In the genomic region with DNA sequence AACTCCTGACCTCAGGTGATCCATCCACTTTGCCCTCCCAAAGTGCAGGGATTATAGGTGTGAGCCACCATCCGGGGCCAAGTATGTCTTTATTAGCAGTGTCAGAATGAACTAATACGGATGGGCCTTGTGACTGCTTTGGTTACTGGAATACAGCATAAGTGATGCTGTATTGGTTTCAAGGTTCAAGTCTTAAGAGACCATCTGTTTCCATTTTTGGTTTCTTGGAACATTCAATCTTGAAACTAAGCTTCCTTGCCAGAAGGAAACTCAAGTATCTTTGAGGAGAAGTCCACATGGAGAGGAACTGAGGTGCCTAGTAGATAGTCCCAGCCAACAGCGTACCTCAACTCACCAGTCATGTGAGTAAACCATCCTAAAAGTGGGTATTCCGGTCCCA, we compare ENCODE assay signal across 36 cellular contexts.
"Had no signal": no experiment of that assay in that cellular context is flagged by ENCODE, and none has a peak within 500 bp of the region (broad histone marks: within the 10 kb centered on the region; RNA-seq: fewer than 3 reads in every experiment).

No MANE protein-coding gene starts in this region.

- H3K4me3 Mint-ChIP-seq: activated B cell treated with CpG ODN at 0.5 μM for 24 hours; activated CD4-positive, alpha-beta memory T cell treated with anti-CD3 and anti-CD28 coated beads for 36 hours; activated CD4-positive, alpha-beta T cell treated with anti-CD3 and anti-CD28 coated beads, Interleukin-2, amount 10 ng/mL, durations not matched to agents 24 days and 14 days; activated CD8-positive, alpha-beta T cell treated with anti-CD3 and anti-CD28 coated beads for 36 hours; activated naive CD4-positive, alpha-beta T cell treated with anti-CD3 and anti-CD28 coated beads for 36 hours; activated naive CD8-positive, alpha-beta T cell treated with anti-CD3 and anti-CD28 coated beads for 36 hours; activated T-cell treated with anti-CD3 and anti-CD28 coated beads, Interleukin-2, amount 50 U/mL, for 4 hours; activated T-cell treated with anti-CD3 and anti-CD28 coated beads, Interleukin-2, amount 50 U/mL, for 72 hours; activated T-helper 1 cell treated with anti-CD3 and anti-CD28 coated beads, Interleukin-12 subunit alpha, Interleukin-12 subunit beta, Interleukin-2, Interleukin-4 antibody, amounts not matched to agents 30 ng/mL and 10 ng/mL and 1 ng/mL, durations not matched to agents 14 hours and 24 hours and 36 hours; activated T-helper 17 cell treated with anti-CD3 and anti-CD28 coated beads, Interleukin-2, amount 50 U/mL, for 72 hours; T-helper 1 cell treated with Interleukin-12 subunit alpha and Interleukin-12 subunit beta and Interleukin-4 antibody, amounts not matched to agents 30 μg/mL and 1 μg/mL, for 36 hours; T-helper 2 cell treated with Interferon-gamma antibody and Interleukin-4, amounts not matched to agents 5 μg/mL and 100 μg/mL, for 36 hours had no signal

- H3K9me3 Mint-ChIP-seq: activated CD4-positive, alpha-beta memory T cell treated with anti-CD3 and anti-CD28 coated beads for 36 hours; activated CD4-positive, alpha-beta T cell treated with anti-CD3 and anti-CD28 coated beads, Interleukin-2, amount 10 ng/mL, durations not matched to agents 24 days and 14 days; activated CD8-positive, alpha-beta T cell treated with anti-CD3 and anti-CD28 coated beads for 36 hours; activated naive CD4-positive, alpha-beta T cell treated with anti-CD3 and anti-CD28 coated beads, Interleukin-2, amount 50 U/mL, for 72 hours; activated naive CD8-positive, alpha-beta T cell treated with anti-CD3 and anti-CD28 coated beads for 36 hours; activated T-cell treated with anti-CD3 and anti-CD28 coated beads, Interleukin-2, amount 50 U/mL, for 4 hours; activated T-cell treated with anti-CD3 and anti-CD28 coated beads, Interleukin-2, amount 50 U/mL, for 72 hours; activated T-helper 1 cell treated with anti-CD3 and anti-CD28 coated beads, Interleukin-12 subunit alpha, Interleukin-12 subunit beta, Interleukin-2, Interleukin-4 antibody, amounts not matched to agents 30 ng/mL and 10 ng/mL and 1 ng/mL, durations not matched to agents 14 hours and 24 hours and 36 hours; activated T-helper 17 cell treated with anti-CD3 and anti-CD28 coated beads, Interleukin-2, amount 50 U/mL, for 72 hours; T-helper 1 cell treated with Interleukin-12 subunit alpha and Interleukin-12 subunit beta and Interleukin-4 antibody, amounts not matched to agents 30 μg/mL and 1 μg/mL, for 36 hours; T-helper 2 cell treated with Interferon-gamma antibody and Interleukin-4, amounts not matched to agents 5 μg/mL and 100 μg/mL, for 36 hours had no signal

- H3K4me1 ChIP-seq: adrenal gland, body of pancreas, breast epithelium had no signal

- H3K27ac ChIP-seq: adrenal gland, body of pancreas, brain microvascular endothelial cell, breast epithelium, VCaP had no signal

- H3K36me3 Mint-ChIP-seq: activated CD4-positive, alpha-beta memory T cell treated with anti-CD3 and anti-CD28 coated beads for 36 hours; activated naive CD4-positive, alpha-beta T cell treated with anti-CD3 and anti-CD28 coated beads, Interleukin-2, amount 50 U/mL, for 72 hours; activated naive CD8-positive, alpha-beta T cell treated with anti-CD3 and anti-CD28 coated beads for 36 hours had no signal

- H3K4me3 ChIP-seq: adrenal gland, body of pancreas, breast epithelium had no signal

- H3K36me3 ChIP-seq: adrenal gland, brain microvascular endothelial cell, breast epithelium had no signal

- H3K27me3 ChIP-seq: body of pancreas, brain microvascular endothelial cell, breast epithelium had no signal

- DNase-seq: activated B cell treated with CpG ODN at 0.5 μM for 24 hours; activated CD4-positive, alpha-beta memory T cell treated with anti-CD3 and anti-CD28 coated beads for 36 hours; activated CD4-positive, alpha-beta T cell treated with anti-CD3 and anti-CD28 coated beads for 4 hours; activated CD4-positive, alpha-beta T cell treated with anti-CD3 and anti-CD28 coated beads, Interleukin-2, amount 10 ng/mL, durations not matched to agents 24 days and 14 days; activated CD4-positive, alpha-beta T cell treated with anti-CD3 and anti-CD28 coated beads, Interleukin-2, amount 50 U/mL, for 1 hour; activated CD4-positive, alpha-beta T cell treated with anti-CD3 and anti-CD28 coated beads, Interleukin-2, amount 50 U/mL, for 4 hours; activated CD4-positive, CD25-positive, alpha-beta regulatory T cell treated with anti-CD3 and anti-CD28 coated beads, Interleukin-2, amount 50 U/mL, for 72 hours; activated CD8-positive, alpha-beta memory T cell treated with anti-CD3 and anti-CD28 coated beads, Interleukin-2, amount 50 U/mL, for 4 hours; activated CD8-positive, alpha-beta T cell treated with anti-CD3 and anti-CD28 coated beads for 36 hours; activated effector memory CD4-positive, alpha-beta T cell treated with anti-CD3 and anti-CD28 coated beads, Interleukin-2, amount 50 U/mL, for 16 hours; activated gamma-delta T cell treated with Interleukin-2 at 50 U/mL for 16 hours; activated naive CD4-positive, alpha-beta T cell; activated naive CD4-positive, alpha-beta T cell treated with anti-CD3 and anti-CD28 coated beads for 36 hours; activated naive CD4-positive, alpha-beta T cell treated with anti-CD3 and anti-CD28 coated beads, Interleukin-2, amount 50 U/mL, for 16 hours; activated naive CD8-positive, alpha-beta T cell treated with anti-CD3 and anti-CD28 coated beads for 36 hours; activated T-cell treated with anti-CD3 and anti-CD28 coated beads for 4 hours; activated T-cell treated with anti-CD3 and anti-CD28 coated beads, Interleukin-2, amount 50 U/mL, for 1 hour; activated T-cell treated with anti-CD3 and anti-CD28 coated beads, Interleukin-2, amount 50 U/mL, for 4 hours; activated T-cell treated with anti-CD3 and anti-CD28 coated beads, Interleukin-2, amount 50 U/mL, for 72 hours; adrenal gland; amniotic stem cell; aorta; body of pancreas; brain microvascular endothelial cell; central memory CD4-positive, alpha-beta T cell; SW 1271; T-helper 1 cell; T-helper 2 cell; T-helper 9 cell had no signal

- ATAC-seq: activated CD8-positive, alpha-beta T cell treated with anti-CD3 and anti-CD28 coated beads for 36 hours; activated naive CD4-positive, alpha-beta T cell treated with anti-CD3 and anti-CD28 coated beads, Interleukin-2, amount 50 U/mL, for 72 hours; activated T-cell treated with anti-CD3 and anti-CD28 coated beads, Interleukin-2, amount 50 U/mL, for 4 hours; activated T-cell treated with anti-CD3 and anti-CD28 coated beads, Interleukin-2, amount 50 U/mL, for 72 hours; activated T-helper 17 cell treated with anti-CD3 and anti-CD28 coated beads, Interleukin-2, amount 50 U/mL, for 72 hours; body of pancreas had no signal

- H3K27me3 Mint-ChIP-seq: activated naive CD8-positive, alpha-beta T cell treated with anti-CD3 and anti-CD28 coated beads for 36 hours had no signal

- H3K4me1 Mint-ChIP-seq: activated CD4-positive, alpha-beta T cell treated with anti-CD3 and anti-CD28 coated beads, Interleukin-2, amount 10 ng/mL, durations not matched to agents 24 days and 14 days; activated naive CD8-positive, alpha-beta T cell treated with anti-CD3 and anti-CD28 coated beads for 36 hours; activated T-helper 17 cell treated with anti-CD3 and anti-CD28 coated beads, Interleukin-2, amount 50 U/mL, for 72 hours had no signal

- H3K27ac Mint-ChIP-seq: activated B cell treated with CpG ODN at 0.5 μM for 24 hours; activated CD4-positive, alpha-beta memory T cell treated with anti-CD3 and anti-CD28 coated beads for 36 hours; activated CD4-positive, alpha-beta T cell treated with anti-CD3 and anti-CD28 coated beads, Interleukin-2, amount 10 ng/mL, durations not matched to agents 24 days and 14 days; activated CD8-positive, alpha-beta T cell treated with anti-CD3 and anti-CD28 coated beads for 36 hours; activated naive CD4-positive, alpha-beta T cell treated with anti-CD3 and anti-CD28 coated beads for 36 hours; activated naive CD4-positive, alpha-beta T cell treated with anti-CD3 and anti-CD28 coated beads, Interleukin-2, amount 50 U/mL, for 72 hours; activated naive CD8-positive, alpha-beta T cell treated with anti-CD3 and anti-CD28 coated beads for 36 hours; activated T-cell treated with anti-CD3 and anti-CD28 coated beads, Interleukin-2, amount 50 U/mL, for 72 hours; activated T-helper 1 cell treated with anti-CD3 and anti-CD28 coated beads, Interleukin-12 subunit alpha, Interleukin-12 subunit beta, Interleukin-2, Interleukin-4 antibody, amounts not matched to agents 30 ng/mL and 10 ng/mL and 1 ng/mL, durations not matched to agents 14 hours and 24 hours and 36 hours; activated T-helper 17 cell treated with anti-CD3 and anti-CD28 coated beads, Interleukin-2, amount 50 U/mL, for 72 hours; T-helper 1 cell treated with Interleukin-12 subunit alpha and Interleukin-12 subunit beta and Interleukin-4 antibody, amounts not matched to agents 30 μg/mL and 1 μg/mL, for 36 hours; T-helper 2 cell treated with Interferon-gamma antibody and Interleukin-4, amounts not matched to agents 5 μg/mL and 100 μg/mL, for 36 hours had no signal

- H3K9me3 ChIP-seq: adrenal gland, body of pancreas, breast epithelium had no signal
